20 cellular contexts compared by ENCODE assay signal in genomic region chr14:104445086-104445485, GRCh38.
DNase-seq lines count a peak whose midpoint lies in the region; ATAC-seq and TF ChIP-seq lines count a peak whose summit lies in the region.
"Had no signal": no experiment of that assay in that cellular context is flagged by ENCODE, and none has a peak within 500 bp of the region (broad histone marks: within the 10 kb centered on the region; RNA-seq: fewer than 3 reads in every experiment).

No MANE protein-coding gene starts in this region.

- peaks cover 24% of the 10 kb centered on the region for H3K27me3 Mint-ChIP-seq in activated CD8-positive, alpha-beta memory T cell treated with anti-CD3 and anti-CD28 coated beads, Interleukin-2, amount 10 ng/mL, durations not matched to agents 7 days and 5 days
- H3K27me3 Mint-ChIP-seq in osteocyte (ENCODE audit: unreplicated experiment): no peaks in the 10 kb centered on the region
- peaks cover 25% of the 10 kb centered on the region for H3K27me3 Mint-ChIP-seq in type B pancreatic cell

- H3K4me3 Mint-ChIP-seq in activated CD8-positive, alpha-beta memory T cell treated with anti-CD3 and anti-CD28 coated beads, Interleukin-2, amount 10 ng/mL, durations not matched to agents 7 days and 5 days: no peak overlapping the region
- no peak overlapping the region for H3K4me3 Mint-ChIP-seq in osteocyte (ENCODE audit: unreplicated experiment)
- no peak overlapping the region for H3K4me3 Mint-ChIP-seq in type B pancreatic cell
- H3K4me3 Mint-ChIP-seq: CD8-positive, alpha-beta memory T cell; GM23338 had no signal

- peak; percentile 32 for DNase-seq in activated CD8-positive, alpha-beta memory T cell treated with anti-CD3 and anti-CD28 coated beads, Interleukin-2, amount 50 U/mL, for 48 hours
- DNase-seq in activated CD8-positive, alpha-beta memory T cell treated with anti-CD3 and anti-CD28 coated beads, Interleukin-2, amount 10 ng/mL, durations not matched to agents 7 days and 5 days: no peak
- DNase-seq in stimulated activated CD4-positive, alpha-beta T cell treated with anti-CD3 and anti-CD28 coated beads, Interleukin-4, amount 100 ng/mL, for 24 hours: peak; percentile 1
- DNase-seq in stimulated activated CD4-positive, alpha-beta T cell treated with anti-CD3 and anti-CD28 coated beads, Interleukin-4, amount 100 ng/mL, for 4 hours: no peak
- peak; percentile 66 for DNase-seq in osteocyte (ENCODE audit: extremely low spot score, unreplicated experiment)
- peak; percentile 60 for DNase-seq in type B pancreatic cell (ENCODE audit: extremely low spot score, unreplicated experiment)
- no peak for DNase-seq in NCI-H524 treated with DMSO at 0.1 percent for 48 hours (lab: John Stamatoyannopoulos, UW)
- no peak for DNase-seq in cerebellum (ENCODE audit: low spot score)
- DNase-seq: AML-193; C1 segment of cervical spinal cord; CD8-positive, alpha-beta memory T cell; KG1; NCI-H1092 treated with DMSO at 0.1 percent for 48 hours; NCI-H1436 treated with DMSO at 0.1 percent for 48 hours; NCI-H1930; NCI-H226; NCI-H510A treated with DMSO at 0.1 percent for 48 hours; NCI-H774; NK-92 treated with Interleukin-12 subunit alpha and Interleukin-12 subunit beta, amount 100 ng/mL, for 24 hours had no signal

- ATAC-seq in activated CD8-positive, alpha-beta memory T cell treated with anti-CD3 and anti-CD28 coated beads, Interleukin-2, amount 10 ng/mL, durations not matched to agents 7 days and 5 days: no peak
- ATAC-seq: GM23338 had no signal

- no peaks in the 10 kb centered on the region for H3K36me3 Mint-ChIP-seq in activated CD8-positive, alpha-beta memory T cell treated with anti-CD3 and anti-CD28 coated beads, Interleukin-2, amount 10 ng/mL, durations not matched to agents 7 days and 5 days
- H3K36me3 Mint-ChIP-seq in osteocyte (ENCODE audit: unreplicated experiment) (no peaks in the 10 kb centered on the region), type B pancreatic cell (no peaks in the 10 kb centered on the region)

- no peak overlapping the region for H3K27ac Mint-ChIP-seq in activated CD8-positive, alpha-beta memory T cell treated with anti-CD3 and anti-CD28 coated beads, Interleukin-2, amount 10 ng/mL, durations not matched to agents 7 days and 5 days
- H3K27ac Mint-ChIP-seq in osteocyte (ENCODE audit: unreplicated experiment) (no peak overlapping the region), type B pancreatic cell (no peak overlapping the region)
- H3K27ac Mint-ChIP-seq: CD8-positive, alpha-beta memory T cell; GM23338 had no signal

- no peaks in the 10 kb centered on the region for H3K4me1 Mint-ChIP-seq in activated CD8-positive, alpha-beta memory T cell treated with anti-CD3 and anti-CD28 coated beads, Interleukin-2, amount 10 ng/mL, durations not matched to agents 7 days and 5 days
- no peaks in the 10 kb centered on the region for H3K4me1 Mint-ChIP-seq in osteocyte (ENCODE audit: unreplicated experiment)
- H3K4me1 Mint-ChIP-seq in type B pancreatic cell (ENCODE audit: unreplicated experiment): no peaks in the 10 kb centered on the region
- H3K4me1 Mint-ChIP-seq: CD8-positive, alpha-beta memory T cell had no signal

- CTCF ChIA-PET in activated CD8-positive, alpha-beta memory T cell treated with anti-CD3 and anti-CD28 coated beads, Interleukin-2, amount 10 ng/mL, durations not matched to agents 7 days and 5 days (lab: Charles Lee): no interaction called here

- H3K9me3 Mint-ChIP-seq in activated CD8-positive, alpha-beta memory T cell treated with anti-CD3 and anti-CD28 coated beads, Interleukin-2, amount 10 ng/mL, durations not matched to agents 7 days and 5 days (ENCODE audit: low read depth): peaks cover 5% of the 10 kb centered on the region
- H3K9me3 Mint-ChIP-seq in osteocyte (ENCODE audit: unreplicated experiment) (peaks cover 19% of the 10 kb centered on the region), type B pancreatic cell (peaks cover 12% of the 10 kb centered on the region)

- no peak for TF ChIP-seq CTCF in osteocyte (IDR thresholded peaks at IDR 0.05)
- TF ChIP-seq CTCF in type B pancreatic cell (conservative IDR thresholded peaks at IDR 0.05): no peak

Comparison
In these comparisons a context has a peak if more than half of its experiments do, and no peak if none do; other contexts are left out.
1. DNase-seq: peak in activated CD8-positive, alpha-beta memory T cell treated with anti-CD3 and anti-CD28 coated beads, Interleukin-2, amount 50 U/mL, for 48 hours (single experiment), stimulated activated CD4-positive, alpha-beta T cell treated with anti-CD3 and anti-CD28 coated beads, Interleukin-4, amount 100 ng/mL, for 24 hours (single experiment), osteocyte (single experiment) and type B pancreatic cell (single experiment); none in activated CD8-positive, alpha-beta memory T cell treated with anti-CD3 and anti-CD28 coated beads, Interleukin-2, amount 10 ng/mL, durations not matched to agents 7 days and 5 days (single experiment), stimulated activated CD4-positive, alpha-beta T cell treated with anti-CD3 and anti-CD28 coated beads, Interleukin-4, amount 100 ng/mL, for 4 hours (0 of 2), NCI-H524 treated with DMSO at 0.1 percent for 48 hours (single experiment) and cerebellum (single experiment).